In genomic region chr22:38014083-38014482, GRCh38 we compare ENCODE assay signal across 11 cellular contexts. TPM values are rescaled to one million over a fixed set of nuclear protein-coding genes. Genes with fewer than 3 reads are reported as not detected.
"Had no signal": no experiment of that assay in that cellular context is flagged by ENCODE, and none has a peak within 500 bp of the region (broad histone marks: within the 10 kb centered on the region; RNA-seq: fewer than 3 reads in every experiment).

No MANE protein-coding gene starts in this region.

- H3K36me3 ChIP-seq: HAP-1 had no signal

- H2AFZ ChIP-seq: GM23248 had no signal

- H3K4me3 Mint-ChIP-seq: IgD-negative memory B cell had no signal

- DNase-seq: GM23248, GOT3, H7, KG1 had no signal

- H3K4me1 ChIP-seq: HAP-1 had no signal

- H3K27ac ChIP-seq: GM23248, HL-60 had no signal

- H3K9ac ChIP-seq: GM23248 had no signal

- H3K4me1 Mint-ChIP-seq: IgD-negative memory B cell had no signal

- H3K36me3 Mint-ChIP-seq: IgD-negative memory B cell had no signal

- FAIRE-seq: HepG2 had no signal

- ATAC-seq: HCT116, HepG2 had no signal

- H3K4me3 ChIP-seq: GM23248, HAP-1 had no signal

- H3K9me3 ChIP-seq: HAP-1 had no signal

- H3K9me3 Mint-ChIP-seq: IgD-negative memory B cell had no signal

- H3K27ac Mint-ChIP-seq: IgD-negative memory B cell had no signal

RNA-seq across cellular contexts. Expression of gene SOX10, which starts 29.7 kb away (rescaled TPM):
- total RNA-seq: GM23248, H4, HepG2, HT1080 had no signal
- polyA plus RNA-seq: GM23248, HepG2, IgD-negative memory B cell had no signal
